Comparison of ENCODE assay signal across 12 cellular contexts in the genomic region with DNA sequence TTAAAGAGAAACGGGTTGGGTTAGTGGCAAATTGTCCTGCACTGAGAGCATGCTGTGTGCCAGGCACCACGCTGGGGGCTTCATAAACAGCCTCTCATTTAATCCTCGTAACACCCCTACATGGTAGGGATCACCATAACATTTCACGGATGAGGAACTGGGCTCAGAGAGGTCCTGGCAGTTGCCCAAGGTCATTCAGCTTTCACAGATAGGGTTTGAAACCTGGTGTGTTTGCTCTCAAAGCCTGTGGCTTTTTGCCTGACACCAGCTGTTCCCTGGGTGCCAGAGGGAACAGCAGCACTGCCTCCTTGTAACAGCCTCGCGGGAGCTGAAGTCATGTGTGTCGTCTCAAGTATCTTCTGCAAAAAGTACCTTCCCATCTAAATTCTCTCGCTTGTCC.
DNase-seq lines count a peak whose midpoint lies in the region; ATAC-seq and TF ChIP-seq lines count a peak whose summit lies in the region.
"Had no signal": no experiment of that assay in that cellular context is flagged by ENCODE, and none has a peak within 500 bp of the region (broad histone marks: within the 10 kb centered on the region; RNA-seq: fewer than 3 reads in every experiment).

No MANE protein-coding gene starts in this region.

- DNase-seq in NCI-H2107 treated with DMSO at 0.1 percent for 48 hours (lab: John Stamatoyannopoulos, UW; ENCODE audit: unreplicated experiment) (peak; percentile 12), NCI-H2107 (lab: John Stamatoyannopoulos, UW) (no peak), NCI-H774 (lab: John Stamatoyannopoulos, UW) (peak; percentile 29), left colon (peak in 1 of 2 donors; percentile 33), type B pancreatic cell (ENCODE audit: extremely low spot score, unreplicated experiment) (no peak), posterior cingulate gyrus (no peak)
- no peak for DNase-seq in activated effector memory CD4-positive, alpha-beta T cell treated with Interleukin-2 at 50 U/mL for 16 hours
- DNase-seq in activated CD4-positive, alpha-beta T cell treated with anti-CD3 and anti-CD28 coated beads for 4 hours: no peak
- DNase-seq: activated CD4-positive, alpha-beta T cell treated with anti-CD3 and anti-CD28 coated beads for 36 hours; H7; NCI-H1436 had no signal

- TF ChIP-seq CTCF in type B pancreatic cell (conservative IDR thresholded peaks at IDR 0.05): no peak

- H3K9me3 Mint-ChIP-seq in type B pancreatic cell: no peaks in the 10 kb centered on the region

- H3K36me3 Mint-ChIP-seq in type B pancreatic cell: no peaks in the 10 kb centered on the region
- H3K36me3 Mint-ChIP-seq: activated naive CD4-positive, alpha-beta T cell treated with anti-CD3 and anti-CD28 coated beads, Interleukin-2, amount 50 U/mL, for 72 hours had no signal

- no peak overlapping the region for H3K27ac Mint-ChIP-seq in type B pancreatic cell
- H3K27ac Mint-ChIP-seq: activated CD4-positive, alpha-beta T cell treated with anti-CD3 and anti-CD28 coated beads for 36 hours; activated naive CD4-positive, alpha-beta T cell treated with anti-CD3 and anti-CD28 coated beads, Interleukin-2, amount 50 U/mL, for 72 hours had no signal

- intact Hi-C loops in left colon (cut with DNase I, micrococcal nuclease) (no loop called here), posterior cingulate gyrus (cut with DNase I) (no loop called here)

- peaks cover 22% of the 10 kb centered on the region for H3K4me1 Mint-ChIP-seq in type B pancreatic cell (ENCODE audit: unreplicated experiment)
- H3K4me1 Mint-ChIP-seq: activated CD4-positive, alpha-beta T cell treated with anti-CD3 and anti-CD28 coated beads for 36 hours had no signal

- H3K27me3 Mint-ChIP-seq in type B pancreatic cell: peaks cover 12% of the 10 kb centered on the region

- peak; percentile 66 for ATAC-seq in left colon
- ATAC-seq: activated CD4-positive, alpha-beta T cell treated with anti-CD3 and anti-CD28 coated beads for 36 hours; activated naive CD4-positive, alpha-beta T cell treated with anti-CD3 and anti-CD28 coated beads, Interleukin-2, amount 50 U/mL, for 72 hours had no signal

- H3K4me3 Mint-ChIP-seq in type B pancreatic cell: peak overlapping the region; percentile 53
- H3K4me3 Mint-ChIP-seq: activated CD4-positive, alpha-beta T cell treated with anti-CD3 and anti-CD28 coated beads for 36 hours had no signal

Comparison
In these comparisons a context has a peak if more than half of its experiments do, and no peak if none do; other contexts are left out.
1. DNase-seq: peak in NCI-H2107 treated with DMSO at 0.1 percent for 48 hours (single experiment) and NCI-H774 (single experiment); none in NCI-H2107 (single experiment), type B pancreatic cell (single experiment), posterior cingulate gyrus (0 of 10), activated effector memory CD4-positive, alpha-beta T cell treated with Interleukin-2 at 50 U/mL for 16 hours (single experiment) and activated CD4-positive, alpha-beta T cell treated with anti-CD3 and anti-CD28 coated beads for 4 hours (0 of 2).